ENCODE assay signal across 11 cellular contexts in genomic region chr18:10928971-10929373, GRCh38.
DNase-seq lines count a peak whose midpoint lies in the region; ATAC-seq and TF ChIP-seq lines count a peak whose summit lies in the region.
"Had no signal": no experiment of that assay in that cellular context is flagged by ENCODE, and none has a peak within 500 bp of the region (broad histone marks: within the 10 kb centered on the region; RNA-seq: fewer than 3 reads in every experiment).

No MANE protein-coding gene starts in this region.

- H3K4me1 Mint-ChIP-seq in nephron = peaks cover 60% of the 10 kb centered on the region

- peaks cover 3% of the 10 kb centered on the region for H3K27me3 Mint-ChIP-seq in nephron (ENCODE audit: low read depth)

- ATAC-seq in GM18873 (IDR thresholded peaks at IDR 0.05; ENCODE audit: low FRiP score, unreplicated experiment) (peak; percentile 77), HG02642 (IDR thresholded peaks at IDR 0.05; ENCODE audit: poor library complexity, unreplicated experiment) (peak; percentile 50), GM21367 (IDR thresholded peaks at IDR 0.05; ENCODE audit: unreplicated experiment) (no peak)
- ATAC-seq in stimulated activated naive CD8-positive, alpha-beta T cell treated with anti-CD3 and anti-CD28 coated beads, Interleukin-15, Interleukin-2, amounts not matched to agents 100 U/mL and 50 U/mL, for 24 hours = no peak
- ATAC-seq: psoas muscle had no signal

- TF ChIP-seq CTCF in nephron (IDR thresholded peaks at IDR 0.05; ENCODE audit: unreplicated experiment in 3 of 3) = no peak

- no peaks in the 10 kb centered on the region for H3K36me3 Mint-ChIP-seq in nephron (ENCODE audit: low read depth)

- H3K9me3 Mint-ChIP-seq in nephron = no peaks in the 10 kb centered on the region

- H3K4me3 Mint-ChIP-seq in nephron = peak overlapping the region in 1 of 3 experiments; percentile 11

- DNase-seq in NCI-H2196 treated with DMSO at 0.1 percent for 48 hours (lab: John Stamatoyannopoulos, UW; ENCODE audit: unreplicated experiment) = peak; percentile 13
- no peak for DNase-seq in stimulated activated naive CD8-positive, alpha-beta T cell treated with anti-CD3 and anti-CD28 coated beads, Interleukin-15, Interleukin-2, amounts not matched to agents 100 U/mL and 50 U/mL, for 24 hours
- no peak for DNase-seq in foreskin melanocyte
- no peak for DNase-seq in UCSD-AML1 (lab: John Stamatoyannopoulos, UW; ENCODE audit: unreplicated experiment)
- DNase-seq: NCI-H1105, psoas muscle, WERI-Rb-1 had no signal

- H3K27ac Mint-ChIP-seq in nephron = peak overlapping the region; percentile 75 to 97 (median 95)

Comparison
In these comparisons a context has a peak if more than half of its experiments do, and no peak if none do; other contexts are left out.
1. ATAC-seq: peak in GM18873 (single experiment) and HG02642 (single experiment); none in stimulated activated naive CD8-positive, alpha-beta T cell treated with anti-CD3 and anti-CD28 coated beads, Interleukin-15, Interleukin-2, amounts not matched to agents 100 U/mL and 50 U/mL, for 24 hours (single experiment) and GM21367 (single experiment).